Comparison of ENCODE assay signal across 8 cellular contexts in the genomic region with DNA sequence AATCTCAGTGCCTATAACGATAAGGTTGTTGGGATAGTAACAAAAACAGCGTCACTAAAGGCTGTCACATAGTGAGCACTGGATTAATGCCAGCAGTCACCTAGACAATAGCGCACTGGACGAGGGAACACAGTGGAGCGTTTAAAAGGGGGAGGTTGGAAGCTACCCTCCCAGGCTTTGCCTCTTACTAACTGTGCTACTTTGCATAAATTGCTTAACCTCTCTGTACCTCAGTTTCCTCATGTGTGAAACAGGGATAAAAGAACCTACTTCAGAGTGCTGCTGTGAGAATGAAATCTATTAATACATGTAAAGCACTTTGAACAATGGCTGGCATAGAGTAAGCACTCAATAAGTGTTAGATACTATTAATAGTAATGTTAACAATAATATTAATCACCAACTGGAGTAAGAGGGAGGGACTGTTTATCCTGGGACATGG.
DNase-seq lines count a peak whose midpoint lies in the region; ATAC-seq and TF ChIP-seq lines count a peak whose summit lies in the region.

No MANE protein-coding gene starts in this region.

- peak overlapping the region; percentile 31 for H3K27ac Mint-ChIP-seq in T-helper 1 cell treated with Interleukin-12 subunit alpha and Interleukin-12 subunit beta and Interleukin-4 antibody, amounts not matched to agents 30 μg/mL and 1 μg/mL, for 36 hours
- peak overlapping the region; percentile 94 for H3K27ac Mint-ChIP-seq in activated naive CD8-positive, alpha-beta T cell treated with anti-CD3 and anti-CD28 coated beads, Interleukin-2, amount 50 U/mL, for 24 hours

- no peak for TF ChIP-seq CTCF in tibial artery (IDR thresholded peaks at IDR 0.05)

- H3K9me3 ChIP-seq in tibial artery = no peaks in the 10 kb centered on the region

- H3K9me3 Mint-ChIP-seq in T-helper 1 cell treated with Interleukin-12 subunit alpha and Interleukin-12 subunit beta and Interleukin-4 antibody, amounts not matched to agents 30 μg/mL and 1 μg/mL, for 36 hours = no peaks in the 10 kb centered on the region
- no peaks in the 10 kb centered on the region for H3K9me3 Mint-ChIP-seq in activated naive CD8-positive, alpha-beta T cell treated with anti-CD3 and anti-CD28 coated beads, Interleukin-2, amount 50 U/mL, for 24 hours

- peak overlapping the region in 1 of 2 donors; percentile 42 for H3K4me3 ChIP-seq in tibial artery

- no peak for DNase-seq in T-helper 1 cell
- DNase-seq in activated naive CD8-positive, alpha-beta T cell treated with anti-CD3 and anti-CD28 coated beads, Interleukin-2, amount 50 U/mL, for 24 hours = no peak
- peak; percentile 42 for DNase-seq in left kidney (ENCODE audit: low read depth, low spot score)
- DNase-seq in tibial artery = no peak
- DNase-seq in kidney glomerular epithelial cell (lab: John Stamatoyannopoulos, UW) = no peak
- DNase-seq in OCI-M2 (lab: John Stamatoyannopoulos, UW; ENCODE audit: unreplicated experiment) = no peak

- no peak for ATAC-seq in activated naive CD8-positive, alpha-beta T cell treated with anti-CD3 and anti-CD28 coated beads, Interleukin-2, amount 50 U/mL, for 24 hours
- no peak for ATAC-seq in HG02840 (IDR thresholded peaks at IDR 0.05; ENCODE audit: low FRiP score, unreplicated experiment)

- H3K27me3 Mint-ChIP-seq in T-helper 1 cell treated with Interleukin-12 subunit alpha and Interleukin-12 subunit beta and Interleukin-4 antibody, amounts not matched to agents 30 μg/mL and 1 μg/mL, for 36 hours (ENCODE audit: low read depth) = no peaks in the 10 kb centered on the region
- no peaks in the 10 kb centered on the region for H3K27me3 Mint-ChIP-seq in activated naive CD8-positive, alpha-beta T cell treated with anti-CD3 and anti-CD28 coated beads, Interleukin-2, amount 50 U/mL, for 24 hours

- H3K27me3 ChIP-seq in tibial artery = no peaks in the 10 kb centered on the region

- H3K4me3 Mint-ChIP-seq in T-helper 1 cell treated with Interleukin-12 subunit alpha and Interleukin-12 subunit beta and Interleukin-4 antibody, amounts not matched to agents 30 μg/mL and 1 μg/mL, for 36 hours = no peak overlapping the region
- peak overlapping the region; percentile 24 for H3K4me3 Mint-ChIP-seq in activated naive CD8-positive, alpha-beta T cell treated with anti-CD3 and anti-CD28 coated beads, Interleukin-2, amount 50 U/mL, for 24 hours

- peaks cover 58% of the 10 kb centered on the region for H3K36me3 Mint-ChIP-seq in T-helper 1 cell treated with Interleukin-12 subunit alpha and Interleukin-12 subunit beta and Interleukin-4 antibody, amounts not matched to agents 30 μg/mL and 1 μg/mL, for 36 hours (ENCODE audit: low read depth)
- peaks cover 92% of the 10 kb centered on the region for H3K36me3 Mint-ChIP-seq in activated naive CD8-positive, alpha-beta T cell treated with anti-CD3 and anti-CD28 coated beads, Interleukin-2, amount 50 U/mL, for 24 hours (ENCODE audit: low read depth)

- H3K4me1 ChIP-seq in tibial artery = peaks cover 0 to 99% (median 81%) of the 10 kb centered on the region in 4 donors

- peak overlapping the region; percentile 97 to 99 for H3K27ac ChIP-seq in tibial artery

- intact Hi-C loops in tibial artery (cut with DNase I; ENCODE audit: low total_unique reads) = no loop called here

- peaks cover 76% of the 10 kb centered on the region for H3K4me1 Mint-ChIP-seq in T-helper 1 cell treated with Interleukin-12 subunit alpha and Interleukin-12 subunit beta and Interleukin-4 antibody, amounts not matched to agents 30 μg/mL and 1 μg/mL, for 36 hours (ENCODE audit: low read depth)
- peaks cover 93% of the 10 kb centered on the region for H3K4me1 Mint-ChIP-seq in activated naive CD8-positive, alpha-beta T cell treated with anti-CD3 and anti-CD28 coated beads, Interleukin-2, amount 50 U/mL, for 24 hours

- peaks cover 4 to 25% (median 17%) of the 10 kb centered on the region in 3 donors for H3K36me3 ChIP-seq in tibial artery
